ENCODE assay signal across 11 cellular contexts in genomic region chr2:232339121-232340081, GRCh38. TPM values are rescaled to one million over a fixed set of nuclear protein-coding genes. Genes with fewer than 3 reads are reported as not detected.
DNase-seq lines count a peak whose midpoint lies in the region; ATAC-seq and TF ChIP-seq lines count a peak whose summit lies in the region.
"Had no signal": no experiment of that assay in that cellular context is flagged by ENCODE, and none has a peak within 500 bp of the region (broad histone marks: within the 10 kb centered on the region; RNA-seq: fewer than 3 reads in every experiment).

No MANE protein-coding gene starts in this region.

- H3K18ac ChIP-seq in neuronal stem cell (ENCODE audit: low read length): peak overlapping the region; percentile 66

- no peak overlapping the region for H3K14ac ChIP-seq in neuronal stem cell (ENCODE audit: low read length)

- peaks cover 4% of the 10 kb centered on the region; the same call in 1 of the 2 replicates for H3K27me3 Mint-ChIP-seq in HFFc6 (ENCODE audit: insufficient read depth)
- peaks cover 1% of the 10 kb centered on the region for H3K27me3 Mint-ChIP-seq in endodermal cell (ENCODE audit: insufficient read depth)
- H3K27me3 Mint-ChIP-seq: naive B cell had no signal

- 88 to 93% methylated on average over 17 to 23 of the region's 23 CpGs for WGBS in endodermal cell (ENCODE audit: insufficient coverage in 1 of 2, insufficient read length in 1 of 2), 2 experiments
- WGBS in neuronal stem cell (ENCODE audit: extremely low coverage in 2 of 2, insufficient read length in 2 of 2, insufficient replicate concordance in 1 of 2), 2 donors: no CpG with 5 or more reads among the region's 23 CpGs

- no peaks in the 10 kb centered on the region for H3K27me3 ChIP-seq in DND-41 (ENCODE audit: insufficient read depth, low read length, poor library complexity)
- no peaks in the 10 kb centered on the region for H3K27me3 ChIP-seq in endodermal cell (ENCODE audit: control insufficient read depth, insufficient read depth, low read length, poor library complexity, severe bottlenecking)
- H3K27me3 ChIP-seq in neuronal stem cell (ENCODE audit: control insufficient read depth in 3 of 3, insufficient read depth in 3 of 3, low read depth in 1 of 3, low read length in 3 of 3): no peaks in the 10 kb centered on the region

- no peaks in the 10 kb centered on the region for H3K79me2 ChIP-seq in DND-41 (ENCODE audit: insufficient read depth, low read length)

- H3K4me1 Mint-ChIP-seq in HFFc6 (ENCODE audit: low read depth): no peaks in the 10 kb centered on the region
- no peaks in the 10 kb centered on the region for H3K4me1 Mint-ChIP-seq in endodermal cell
- H3K4me1 Mint-ChIP-seq: naive B cell had no signal

- H3K9me3 ChIP-seq in DND-41 (ENCODE audit: insufficient read depth, low read length, severe bottlenecking): no peaks in the 10 kb centered on the region
- H3K9me3 ChIP-seq in endodermal cell (ENCODE audit: control insufficient read depth, low read length): no peaks in the 10 kb centered on the region
- H3K9me3 ChIP-seq in neuronal stem cell (replicated peaks in 1 of 2; ENCODE audit: control insufficient read depth in 2 of 2, insufficient read depth in 1 of 2, low read depth in 1 of 2, low read length in 2 of 2): no peaks in the 10 kb centered on the region

- H4K8ac ChIP-seq in neuronal stem cell (ENCODE audit: low read depth, low read length): no peak overlapping the region

- H3K4me1 ChIP-seq in DND-41 (ENCODE audit: insufficient read depth, low read length) (no peaks in the 10 kb centered on the region), endodermal cell (ENCODE audit: control insufficient read depth, insufficient read depth, low read length) (no peaks in the 10 kb centered on the region), neuronal stem cell (ENCODE audit: control insufficient read depth in 2 of 2, insufficient read depth in 1 of 2, low read depth in 1 of 2, low read length in 2 of 2) (no peaks in the 10 kb centered on the region)

- no peak overlapping the region for H3K4me2 ChIP-seq in DND-41 (ENCODE audit: insufficient read depth, low read length)
- H3K4me2 ChIP-seq in neuronal stem cell (ENCODE audit: insufficient read depth, low read length, poor library complexity, severe bottlenecking): no peak overlapping the region

- H2AK5ac ChIP-seq in neuronal stem cell (ENCODE audit: low read depth, low read length): no peak overlapping the region

- H4K20me1 ChIP-seq in DND-41 (ENCODE audit: insufficient read depth, low read length): no peaks in the 10 kb centered on the region; the same call in none of the 2 replicates

- H2AFZ ChIP-seq in DND-41 (ENCODE audit: low read depth, low read length): no peak overlapping the region
- H2AFZ ChIP-seq in neuronal stem cell (ENCODE audit: low read length): no peak overlapping the region

- H3K9me3 Mint-ChIP-seq in HFFc6 (no peaks in the 10 kb centered on the region), endodermal cell (no peaks in the 10 kb centered on the region)

- peak overlapping the region; percentile 43 for H3K23ac ChIP-seq in neuronal stem cell (ENCODE audit: low read depth, low read length, poor library complexity)

- peaks cover 2% of the 10 kb centered on the region for H3K79me1 ChIP-seq in neuronal stem cell (ENCODE audit: low read depth, low read length)

- H3K27ac Mint-ChIP-seq in HFFc6: no peak overlapping the region
- no peak overlapping the region for H3K27ac Mint-ChIP-seq in endodermal cell

- no peaks in the 10 kb centered on the region for H3K36me3 Mint-ChIP-seq in HFFc6 (ENCODE audit: low read depth)
- no peaks in the 10 kb centered on the region for H3K36me3 Mint-ChIP-seq in endodermal cell (ENCODE audit: low read depth)
- H3K36me3 Mint-ChIP-seq: naive B cell had no signal

- H2BK12ac ChIP-seq in neuronal stem cell (ENCODE audit: low read length): no peak overlapping the region

- TF ChIP-seq CTCF in DND-41 (IDR thresholded peaks at IDR 0.05; ENCODE audit: borderline replicate concordance, extremely low read depth, low read length, poor library complexity, severe bottlenecking): peak; percentile 44
- peak; percentile 41; the same call in 1 of the 2 replicates for TF ChIP-seq CTCF in HFFc6 (IDR thresholded peaks at IDR 0.05)
- TF ChIP-seq CTCF in endodermal cell (conservative IDR thresholded peaks at IDR 0.05): peak; percentile 68

- no peak overlapping the region for H2BK5ac ChIP-seq in neuronal stem cell (ENCODE audit: low read length)

- H2BK15ac ChIP-seq in neuronal stem cell (ENCODE audit: low read length): no peak overlapping the region

- DNase-seq in DND-41 (no peak), HFFc6 (no peak), endodermal cell (peak; percentile 89), neuronal stem cell (ENCODE audit: low spot score) (no peak), NCI-H82 (lab: John Stamatoyannopoulos, UW) (no peak), RKO (ENCODE audit: low spot score) (no peak)
- DNase-seq: naive B cell, NCI-H1417 treated with DMSO at 0.1 percent for 48 hours, NCI-H526 had no signal

- no peak overlapping the region for H3K4ac ChIP-seq in neuronal stem cell (ENCODE audit: low read length)

- H3K4me3 ChIP-seq in DND-41 (ENCODE audit: low read depth in 1 of 2, low read length in 2 of 2) (no peak overlapping the region), endodermal cell (ENCODE audit: low read length) (no peak overlapping the region), neuronal stem cell (ENCODE audit: low read length in 2 of 2) (peak overlapping the region in 1 of 2 donors; percentile 37)
- H3K4me3 ChIP-seq: GM12878 had no signal

- no peak overlapping the region for H3K9ac ChIP-seq in DND-41 (ENCODE audit: low read depth, low read length)
- H3K9ac ChIP-seq in endodermal cell (ENCODE audit: extremely low read depth, low read length, poor library complexity, severe bottlenecking): no peak overlapping the region
- peak overlapping the region; percentile 67 for H3K9ac ChIP-seq in neuronal stem cell (ENCODE audit: low read depth, low read length, poor library complexity)

- 0 out of 2 replicates have a peak, but pooled peaks cover 4% of the 10 kb centered on the region for H3K36me3 ChIP-seq in DND-41 (ENCODE audit: insufficient read depth, low read length)
- no peaks in the 10 kb centered on the region for H3K36me3 ChIP-seq in endodermal cell (ENCODE audit: control insufficient read depth, insufficient read depth, low read length)
- H3K36me3 ChIP-seq in neuronal stem cell (replicated peaks in 1 of 2; ENCODE audit: control insufficient read depth in 2 of 2, insufficient read depth in 2 of 2, low read length in 2 of 2): no peaks in the 10 kb centered on the region

- no peak overlapping the region for H3K4me3 Mint-ChIP-seq in HFFc6
- H3K4me3 Mint-ChIP-seq in endodermal cell: no peak overlapping the region
- H3K4me3 Mint-ChIP-seq: naive B cell had no signal

- no peak overlapping the region for H4K91ac ChIP-seq in neuronal stem cell (ENCODE audit: low read depth, low read length, poor library complexity)

- no peak for ATAC-seq in DND-41 (ENCODE audit: insufficient read depth, low read depth)
- ATAC-seq in HG03442 (IDR thresholded peaks at IDR 0.05; ENCODE audit: unreplicated experiment): no peak
- ATAC-seq: GM12878 had no signal

- no peak overlapping the region for H2BK120ac ChIP-seq in neuronal stem cell (ENCODE audit: low read depth, low read length)

- H3K27ac ChIP-seq in DND-41 (ENCODE audit: low read length) (no peak overlapping the region), endodermal cell (ENCODE audit: low read depth, low read length) (no peak overlapping the region), neuronal stem cell (replicated peaks; ENCODE audit: low read length) (no peak overlapping the region)

RNA-seq across cellular contexts. Expression of gene ALPP, which starts 39.1 kb away (rescaled TPM):
- not detected for total RNA-seq in HFFc6 (2021; fragmentation: NEBNext Ultra II Directional; extraction: Animal tissue kit (Norgen Biotek cat#: 25700))
- not detected for total RNA-seq in endodermal cell
- polyA plus RNA-seq in endodermal cell (2013, experiment 1 of 2): not detected
- not detected for polyA plus RNA-seq in endodermal cell (2013, experiment 2 of 2)
- not detected for polyA plus RNA-seq in neuronal stem cell (2013, experiment 1 of 2)
- polyA plus RNA-seq in neuronal stem cell (2013, experiment 2 of 2): not detected
- total RNA-seq: GM12878 had no signal
